Comparison of ENCODE assay signal across 20 cellular contexts in genomic region chr1:163056832-163057231, GRCh38. TPM values are rescaled to one million over a fixed set of nuclear protein-coding genes. Genes with fewer than 3 reads are reported as not detected.
DNase-seq lines count a peak whose midpoint lies in the region; ATAC-seq and TF ChIP-seq lines count a peak whose summit lies in the region.
"Had no signal": no experiment of that assay in that cellular context is flagged by ENCODE, and none has a peak within 500 bp of the region (broad histone marks: within the 10 kb centered on the region; RNA-seq: fewer than 3 reads in every experiment).

No MANE protein-coding gene starts in this region.

- no peak for TF ChIP-seq CTCF in A673 (conservative IDR thresholded peaks at IDR 0.05; ENCODE audit: low read depth, low read length)
- TF ChIP-seq CTCF in fibroblast of villous mesenchyme (IDR thresholded peaks at IDR 0.05; ENCODE audit: insufficient read depth, low read depth, low read length) = no peak
- no peak for TF ChIP-seq CTCF in mesothelial cell of epicardium (IDR thresholded peaks at IDR 0.05; ENCODE audit: unreplicated experiment)

- H3K4me1 ChIP-seq in A673 (ENCODE audit: insufficient read depth, low read length, poor library complexity, severe bottlenecking) (peaks cover 29% of the 10 kb centered on the region), adipocyte (ENCODE audit: control insufficient read depth, insufficient read depth, low read length) (peaks cover 31% of the 10 kb centered on the region)
- H3K4me1 ChIP-seq: Caco-2, gastroesophageal sphincter, parathyroid adenoma, suprapubic skin had no signal

- no peak for ATAC-seq in HG02610 (IDR thresholded peaks at IDR 0.05; ENCODE audit: unreplicated experiment)
- ATAC-seq: gastroesophageal sphincter, left ventricle myocardium superior had no signal

- no peak overlapping the region for H3K27ac Mint-ChIP-seq in mesothelial cell of epicardium
- H3K27ac Mint-ChIP-seq: activated B cell treated with CpG ODN at 0.5 μM for 24 hours; activated naive CD8-positive, alpha-beta T cell treated with anti-CD3 and anti-CD28 coated beads, Interleukin-2, amount 10 ng/mL, durations not matched to agents 7 days and 5 days; T-helper 1 cell treated with Interleukin-12 subunit alpha and Interleukin-12 subunit beta and Interleukin-4 antibody, amounts not matched to agents 30 μg/mL and 1 μg/mL, for 36 hours had no signal

- H3K36me3 ChIP-seq in A673 (ENCODE audit: insufficient read depth, low read length, poor library complexity, severe bottlenecking) = no peaks in the 10 kb centered on the region
- no peaks in the 10 kb centered on the region for H3K36me3 ChIP-seq in adipocyte (ENCODE audit: control insufficient read depth, insufficient read depth, low read length, severe bottlenecking)
- H3K36me3 ChIP-seq: gastroesophageal sphincter, suprapubic skin had no signal

- H3K27ac ChIP-seq in A673 (ENCODE audit: low read depth, low read length, poor library complexity, severe bottlenecking) = peak overlapping the region; percentile 75
- H3K27ac ChIP-seq: gastroesophageal sphincter, parathyroid adenoma, suprapubic skin had no signal

- peak overlapping the region; percentile 22 for H3K9ac ChIP-seq in adipocyte (ENCODE audit: low read length)
- H3K9ac ChIP-seq: parathyroid adenoma had no signal

- DNase-seq in A673 (ENCODE audit: low spot score) = peak; percentile 64
- DNase-seq in ELR (ENCODE audit: low read depth) = peak; percentile 32
- peak; percentile 87 for DNase-seq in adipocyte (ENCODE audit: low read depth)
- DNase-seq in fibroblast of villous mesenchyme (ENCODE audit: low read depth) = peak; percentile 73
- no peak for DNase-seq in SW 1271 (lab: John Stamatoyannopoulos, UW)
- DNase-seq in mesothelial cell of epicardium (ENCODE audit: low spot score in 2 of 2, unreplicated experiment in 2 of 2) = no peak
- DNase-seq in stimulated activated CD4-positive, alpha-beta T cell treated with anti-CD3 and anti-CD28 coated beads, Interleukin-4, amount 100 ng/mL, for 1 hour = no peak
- DNase-seq: activated B cell treated with CpG ODN at 0.5 μM for 24 hours; activated naive CD8-positive, alpha-beta T cell treated with anti-CD3 and anti-CD28 coated beads, Interleukin-2, amount 10 ng/mL, durations not matched to agents 7 days and 5 days; Caco-2; left ventricle myocardium superior; MV-4-11; NCI-H2107; stimulated activated CD4-positive, alpha-beta T cell treated with anti-CD3 and anti-CD28 coated beads, Interleukin-4, amount 100 ng/mL, for 4 hours; stimulated activated CD8-positive, alpha-beta memory T cell treated with anti-CD3 and anti-CD28 coated beads, Interleukin-4, amount 100 ng/mL, for 48 hours had no signal

- CTCF ChIA-PET in A673 (lab: Charles Lee) = interaction anchor here (1.7 kb wide), 1 partner anchor 12 kb away, joined by 8 read pairs; the partner anchor contains the start of gene RGS4

- H3K9me3 ChIP-seq in A673 (ENCODE audit: low read depth, low read length, poor library complexity, severe bottlenecking) = no peaks in the 10 kb centered on the region
- H3K9me3 ChIP-seq in adipocyte (ENCODE audit: control insufficient read depth, low read length) = no peaks in the 10 kb centered on the region
- H3K9me3 ChIP-seq: Caco-2, gastroesophageal sphincter, suprapubic skin had no signal

- no peaks in the 10 kb centered on the region for H3K9me3 Mint-ChIP-seq in mesothelial cell of epicardium
- H3K9me3 Mint-ChIP-seq: activated B cell treated with CpG ODN at 0.5 μM for 24 hours; activated naive CD8-positive, alpha-beta T cell treated with anti-CD3 and anti-CD28 coated beads, Interleukin-2, amount 10 ng/mL, durations not matched to agents 7 days and 5 days; T-helper 1 cell treated with Interleukin-12 subunit alpha and Interleukin-12 subunit beta and Interleukin-4 antibody, amounts not matched to agents 30 μg/mL and 1 μg/mL, for 36 hours had no signal

- intact Hi-C loops in A673 (cut with micrococcal nuclease; ENCODE audit: unreplicated experiment) = no loop called here

- BruUV-seq in A673 (replicated peaks; lab: Mats Ljungman, UMichigan) = no TSS peak

- H3K27me3 Mint-ChIP-seq in mesothelial cell of epicardium (ENCODE audit: low read depth) = no peaks in the 10 kb centered on the region

- peaks cover 7% of the 10 kb centered on the region for H3K4me1 Mint-ChIP-seq in mesothelial cell of epicardium
- H3K4me1 Mint-ChIP-seq: activated B cell treated with CpG ODN at 0.5 μM for 24 hours; activated naive CD8-positive, alpha-beta T cell treated with anti-CD3 and anti-CD28 coated beads, Interleukin-2, amount 10 ng/mL, durations not matched to agents 7 days and 5 days had no signal

- H3K4me3 ChIP-seq in A673 (ENCODE audit: low read depth, low read length, poor library complexity, severe bottlenecking) (no peak overlapping the region), adipocyte (ENCODE audit: low read length) (peak overlapping the region; percentile 35), fibroblast of villous mesenchyme (ENCODE audit: low read depth, low read length) (no peak overlapping the region)
- H3K4me3 ChIP-seq: gastroesophageal sphincter, suprapubic skin had no signal

- POLR2A ChIA-PET in A673 (lab: Charles Lee; ENCODE audit: low non-redundant PET) = no interaction called here

- H3K27me3 ChIP-seq in A673 (replicated peaks; ENCODE audit: insufficient read depth, low read depth, low read length, poor library complexity) = no peaks in the 10 kb centered on the region
- H3K27me3 ChIP-seq in adipocyte (replicated peaks; ENCODE audit: control insufficient read depth, insufficient read depth, low read length) = no peaks in the 10 kb centered on the region
- H3K27me3 ChIP-seq: gastroesophageal sphincter, suprapubic skin had no signal

- H3K36me3 Mint-ChIP-seq in mesothelial cell of epicardium = no peaks in the 10 kb centered on the region
- H3K36me3 Mint-ChIP-seq: activated naive CD8-positive, alpha-beta T cell treated with anti-CD3 and anti-CD28 coated beads, Interleukin-2, amount 10 ng/mL, durations not matched to agents 7 days and 5 days had no signal

- no peak overlapping the region for H3K4me3 Mint-ChIP-seq in mesothelial cell of epicardium
- H3K4me3 Mint-ChIP-seq: activated B cell treated with CpG ODN at 0.5 μM for 24 hours; activated naive CD8-positive, alpha-beta T cell treated with anti-CD3 and anti-CD28 coated beads, Interleukin-2, amount 10 ng/mL, durations not matched to agents 7 days and 5 days; T-helper 1 cell treated with Interleukin-12 subunit alpha and Interleukin-12 subunit beta and Interleukin-4 antibody, amounts not matched to agents 30 μg/mL and 1 μg/mL, for 36 hours had no signal

RNA-seq across cellular contexts. Expression of gene RGS4, which starts 12.3 kb away (rescaled TPM):
- total RNA-seq in A673 (2021) (23.8 and 24.2 TPM in 2 replicates), fibroblast of villous mesenchyme (63.9 and 78.0 TPM in 2 replicates), mesothelial cell of epicardium (33.8 to 42.0 TPM (median 39.9 TPM) in 3 replicates)
- total RNA-seq: activated B cell treated with CpG ODN at 0.5 μM for 24 hours; activated naive CD8-positive, alpha-beta T cell treated with anti-CD3 and anti-CD28 coated beads, Interleukin-2, amount 10 ng/mL, durations not matched to agents 7 days and 5 days; suprapubic skin had no signal

Comparison
In these comparisons a context has a peak if more than half of its experiments do, and no peak if none do; other contexts are left out.
1. DNase-seq: peak in A673 (single experiment), ELR (single experiment), adipocyte (single experiment) and fibroblast of villous mesenchyme (single experiment); none in SW 1271 (0 of 2), mesothelial cell of epicardium (0 of 2) and stimulated activated CD4-positive, alpha-beta T cell treated with anti-CD3 and anti-CD28 coated beads, Interleukin-4, amount 100 ng/mL, for 1 hour (single experiment).